Comparison of ENCODE assay signal across 8 cellular contexts in genomic region chr9:38423939-38424843, GRCh38. TPM values are rescaled to one million over a fixed set of nuclear protein-coding genes. Genes with fewer than 3 reads are reported as not detected.
DNase-seq lines count a peak whose midpoint lies in the region; ATAC-seq and TF ChIP-seq lines count a peak whose summit lies in the region.

Gene IGFBPL1 (minus strand): TSS chr9:38424454. CDS start chr9:38424424, 30 bp downstream.

- TF ChIP-seq CTCF in WERI-Rb-1 (IDR thresholded peaks at IDR 0.05; ENCODE audit: low read depth, low read length) (no peak), left ventricle myocardium inferior (IDR thresholded peaks at IDR 0.05; ENCODE audit: borderline replicate concordance) (no peak)

- DNase-seq in DMS53 treated with DMSO at 0.1 percent for 48 hours (lab: John Stamatoyannopoulos, UW; ENCODE audit: unreplicated experiment) (peak; percentile 39), WERI-Rb-1 (peak; percentile 72), left ventricle myocardium inferior (no peak), retina (peak; percentile 86), HCEC 1CT (no peak)

- intact Hi-C loops in left ventricle myocardium inferior (cut with micrococcal nuclease) = no loop called here

- ATAC-seq in HG03432 (IDR thresholded peaks at IDR 0.05; ENCODE audit: unreplicated experiment) (peak; percentile 71), HG03439 (IDR thresholded peaks at IDR 0.05; ENCODE audit: unreplicated experiment) (no peak), HG03521 (IDR thresholded peaks at IDR 0.05; ENCODE audit: unreplicated experiment) (no peak)

- H3K9me3 ChIP-seq in WERI-Rb-1 (ENCODE audit: severe bottlenecking) (no peaks in the 10 kb centered on the region), left ventricle myocardium inferior (replicated peaks) (no peaks in the 10 kb centered on the region)

- peaks cover 19% of the 10 kb centered on the region for H3K36me3 ChIP-seq in WERI-Rb-1
- no peaks in the 10 kb centered on the region for H3K36me3 ChIP-seq in left ventricle myocardium inferior

- no peaks in the 10 kb centered on the region for H3K27me3 ChIP-seq in WERI-Rb-1 (ENCODE audit: insufficient read depth, low read depth, severe bottlenecking)
- peaks cover 94% of the 10 kb centered on the region for H3K27me3 ChIP-seq in left ventricle myocardium inferior (ENCODE audit: low read depth)

- H3K27ac ChIP-seq in WERI-Rb-1 (peak within 1 kb of the TSS; percentile 90), left ventricle myocardium inferior (replicated peaks) (no peak within 1 kb of the TSS)

- H3K4me3 ChIP-seq in WERI-Rb-1 (ENCODE audit: low read depth, low read length) (peak within 1 kb of the TSS; percentile 58), left ventricle myocardium inferior (peak within 1 kb of the TSS; percentile 56)

- H3K4me1 ChIP-seq in left ventricle myocardium inferior = peaks cover 4% of the 10 kb centered on the region

RNA-seq across cellular contexts. Expression of gene IGFBPL1, which starts in this region (rescaled TPM):
- not detected for total RNA-seq in left ventricle myocardium inferior

Comparison
In these comparisons a context has a peak if more than half of its experiments do, and no peak if none do; other contexts are left out.
1. DNase-seq: peak in DMS53 treated with DMSO at 0.1 percent for 48 hours (single experiment), WERI-Rb-1 (single experiment) and retina (single experiment); none in left ventricle myocardium inferior (single experiment) and HCEC 1CT (single experiment).